Comparison of ENCODE assay signal across 21 cellular contexts in genomic region chr17:18999911-19000310, GRCh38. TPM values are rescaled to one million over a fixed set of nuclear protein-coding genes. Genes with fewer than 3 reads are reported as not detected.
"Had no signal": no experiment of that assay in that cellular context is flagged by ENCODE, and none has a peak within 500 bp of the region (broad histone marks: within the 10 kb centered on the region; RNA-seq: fewer than 3 reads in every experiment).

No MANE protein-coding gene starts in this region.

- H3K27me3 Mint-ChIP-seq: activated naive CD4-positive, alpha-beta T cell treated with anti-CD3 and anti-CD28 coated beads, Interleukin-2, amount 50 U/mL, for 24 hours had no signal

- H3K4me3 Mint-ChIP-seq: activated CD8-positive, alpha-beta T cell treated with anti-CD3 and anti-CD28 coated beads, Interleukin-2, amount 10 ng/mL, durations not matched to agents 7 days and 5 days; WTC11 had no signal

- H3K27me3 ChIP-seq: upper lobe of left lung had no signal

- ATAC-seq: activated CD8-positive, alpha-beta T cell treated with anti-CD3 and anti-CD28 coated beads, Interleukin-2, amount 10 ng/mL, durations not matched to agents 7 days and 5 days; WTC11 had no signal

- DNase-seq: activated CD4-positive, alpha-beta T cell treated with anti-CD3 and anti-CD28 coated beads for 4 hours; activated CD8-positive, alpha-beta memory T cell treated with anti-CD3 and anti-CD28 coated beads, Interleukin-2, amount 50 U/mL, for 4 hours; activated CD8-positive, alpha-beta T cell treated with anti-CD3 and anti-CD28 coated beads, Interleukin-2, amount 10 ng/mL, durations not matched to agents 7 days and 5 days; activated effector memory CD4-positive, alpha-beta T cell treated with anti-CD3 and anti-CD28 coated beads, Interleukin-2, amount 50 U/mL, for 16 hours; activated T-cell treated with anti-CD3 and anti-CD28 coated beads, Interleukin-2, amount 50 U/mL, for 48 hours; cerebellar nuclear complex; effector memory CD4-positive, alpha-beta T cell; SIG-M5; stimulated activated CD4-positive, alpha-beta T cell treated with anti-CD3 and anti-CD28 coated beads, Interleukin-4, amount 100 ng/mL, for 4 hours; stimulated activated CD8-positive, alpha-beta memory T cell treated with anti-CD3 and anti-CD28 coated beads, Interleukin-4, amount 100 ng/mL, for 48 hours; stimulated activated naive CD4-positive, alpha-beta T cell treated with Interleukin-2 at 50 U/mL for 16 hours; T-helper 2 cell; upper lobe of left lung had no signal

- H3K4me3 ChIP-seq: upper lobe of left lung had no signal

- H3K27ac ChIP-seq: upper lobe of left lung had no signal

- H3K27ac Mint-ChIP-seq: activated CD8-positive, alpha-beta T cell treated with anti-CD3 and anti-CD28 coated beads, Interleukin-2, amount 10 ng/mL, durations not matched to agents 7 days and 5 days; activated naive CD4-positive, alpha-beta T cell treated with anti-CD3 and anti-CD28 coated beads, Interleukin-2, amount 50 U/mL, for 24 hours; WTC11 had no signal

- H3K36me3 ChIP-seq: upper lobe of left lung had no signal

RNA-seq across cellular contexts. Expression of gene FAM83G, which starts 4.7 kb away (rescaled TPM):
- polyA plus RNA-seq: neural cell had no signal

RNA-seq across cellular contexts. Expression of gene GRAP, which starts 46.8 kb away (rescaled TPM):
- total RNA-seq: osteocyte had no signal

RNA-seq across cellular contexts. Expression of gene SLC5A10, which starts 47.9 kb away (rescaled TPM):
- total RNA-seq: activated CD8-positive, alpha-beta T cell treated with anti-CD3 and anti-CD28 coated beads, Interleukin-2, amount 10 ng/mL, durations not matched to agents 7 days and 5 days; epithelial cell of proximal tubule; glomerular endothelial cell; mesenteric fat pad; osteocyte; skeletal muscle tissue; upper lobe of left lung; WTC11 had no signal
- polyA plus RNA-seq: neural cell had no signal
